9 cellular contexts compared by ENCODE assay signal in genomic region chr2:43609304-43609883, GRCh38. TPM values are rescaled to one million over a fixed set of nuclear protein-coding genes. Genes with fewer than 3 reads are reported as not detected.
DNase-seq lines count a peak whose midpoint lies in the region; ATAC-seq and TF ChIP-seq lines count a peak whose summit lies in the region.
"Had no signal": no experiment of that assay in that cellular context is flagged by ENCODE, and none has a peak within 500 bp of the region (broad histone marks: within the 10 kb centered on the region; RNA-seq: fewer than 3 reads in every experiment).

No MANE protein-coding gene starts in this region.

- DNase-seq in CD8-positive, alpha-beta T cell: peak in 3 of 7 experiments; percentile 5 to 40 (median 22)
- DNase-seq in NCI-H146 treated with DMSO at 0.1 percent for 48 hours (lab: John Stamatoyannopoulos, UW; ENCODE audit: unreplicated experiment): peak; percentile 36
- no peak for DNase-seq in esophagus squamous epithelium (lab: John Stamatoyannopoulos, UW)
- DNase-seq in naive thymus-derived CD4-positive, alpha-beta T cell: peak in 7 of 9 donors; percentile 25 to 43 (median 32)
- DNase-seq in activated CD8-positive, alpha-beta memory T cell treated with anti-CD3 and anti-CD28 coated beads, Interleukin-2, amount 50 U/mL, for 48 hours: no peak

- H3K4me1 Mint-ChIP-seq in CD8-positive, alpha-beta T cell (ENCODE audit: low read depth): peaks cover 4% of the 10 kb centered on the region
- H3K4me1 Mint-ChIP-seq in naive thymus-derived CD4-positive, alpha-beta T cell: peaks cover 3 to 17% (median 6%) of the 10 kb centered on the region in 7 donors

- TF ChIP-seq CTCF in CD8-positive, alpha-beta T cell (IDR thresholded peaks at IDR 0.05): peak; percentile 81
- TF ChIP-seq CTCF in VCaP (conservative IDR thresholded peaks at IDR 0.05): peak; percentile 85
- peak; percentile 39 to 70 (median 67) for TF ChIP-seq CTCF in esophagus squamous epithelium (IDR thresholded peaks at IDR 0.05)

- no peaks in the 10 kb centered on the region for H3K27me3 Mint-ChIP-seq in CD8-positive, alpha-beta T cell (ENCODE audit: low read depth)
- H3K27me3 Mint-ChIP-seq in naive thymus-derived CD4-positive, alpha-beta T cell: peaks cover 0 to 3% (median 0%) of the 10 kb centered on the region in 5 donors

- no peak overlapping the region for H3K27ac ChIP-seq in CD8-positive, alpha-beta T cell (ENCODE audit: low read depth, low read length)
- H3K27ac ChIP-seq in VCaP (peak overlapping the region; percentile 45), esophagus squamous epithelium (no peak overlapping the region)
- H3K27ac ChIP-seq in naive thymus-derived CD4-positive, alpha-beta T cell (ENCODE audit: low read depth, low read length): no peak overlapping the region
- H3K27ac ChIP-seq: SJSA1 had no signal

- no peaks in the 10 kb centered on the region for H3K4me1 ChIP-seq in CD8-positive, alpha-beta T cell (ENCODE audit: insufficient read depth, low read length)
- H3K4me1 ChIP-seq in esophagus squamous epithelium: peaks cover 0 to 11% (median 0%) of the 10 kb centered on the region in 3 donors
- H3K4me1 ChIP-seq in naive thymus-derived CD4-positive, alpha-beta T cell (ENCODE audit: control insufficient read depth in 2 of 2, insufficient read depth in 2 of 2, low read length in 2 of 2): no peaks in the 10 kb centered on the region
- H3K4me1 ChIP-seq: SJSA1 had no signal

- no peaks in the 10 kb centered on the region for H3K36me3 ChIP-seq in CD8-positive, alpha-beta T cell (ENCODE audit: insufficient read depth, low read length)
- no peaks in the 10 kb centered on the region for H3K36me3 ChIP-seq in esophagus squamous epithelium
- H3K36me3 ChIP-seq in naive thymus-derived CD4-positive, alpha-beta T cell (ENCODE audit: control insufficient read depth in 2 of 3, insufficient read depth in 3 of 3, low read length in 3 of 3): no peaks in the 10 kb centered on the region
- H3K36me3 ChIP-seq: SJSA1 had no signal

- H3K9me3 ChIP-seq in CD8-positive, alpha-beta T cell (ENCODE audit: low read length): no peaks in the 10 kb centered on the region
- H3K9me3 ChIP-seq in esophagus squamous epithelium: no peaks in the 10 kb centered on the region
- no peaks in the 10 kb centered on the region for H3K9me3 ChIP-seq in naive thymus-derived CD4-positive, alpha-beta T cell (ENCODE audit: control insufficient read depth in 2 of 3, low read length in 3 of 3)
- H3K9me3 ChIP-seq: SJSA1 had no signal

- POLR2A ChIA-PET in CD8-positive, alpha-beta T cell (lab: Charles Lee): no interaction called here
- POLR2A ChIA-PET in naive thymus-derived CD4-positive, alpha-beta T cell (lab: Charles Lee): interaction anchor here (0.7 to 0.8 kb wide), 2 partner anchors 10 to 12 kb away, joined by 3 read pairs; no protein-coding TSS in a partner anchor

- CTCF ChIA-PET in CD8-positive, alpha-beta T cell (lab: Charles Lee): interaction anchor here (0.6 to 2.7 kb wide), 10 partner anchors 10 to 780 kb away, joined by 3 to 21 read pairs (median 4); partner anchors contain the start of gene THADA
- CTCF ChIA-PET in naive thymus-derived CD4-positive, alpha-beta T cell (lab: Charles Lee): interaction anchor here (0.8 to 3.1 kb wide), 3 partner anchors 13 to 662 kb away, joined by 4 to 12 read pairs (median 5); partner anchors contain the start of gene THADA

- H3K4me3 Mint-ChIP-seq in CD8-positive, alpha-beta T cell: no peak overlapping the region
- H3K4me3 Mint-ChIP-seq in naive thymus-derived CD4-positive, alpha-beta T cell: no peak overlapping the region

- no peaks in the 10 kb centered on the region for H3K36me3 Mint-ChIP-seq in CD8-positive, alpha-beta T cell
- H3K36me3 Mint-ChIP-seq in naive thymus-derived CD4-positive, alpha-beta T cell: no peaks in the 10 kb centered on the region

- intact Hi-C loops in CD8-positive, alpha-beta T cell (cut with DNase I, micrococcal nuclease): loop anchor here (1.0 to 5.0 kb wide), 4 partner anchors 663 to 783 kb away; no protein-coding TSS in a partner anchor
- intact Hi-C loops in esophagus squamous epithelium (cut with DNase I): no loop called here
- intact Hi-C loops in naive thymus-derived CD4-positive, alpha-beta T cell (cut with micrococcal nuclease): loop anchor here (1.0 to 2.0 kb wide), 7 partner anchors 13 to 782 kb away; partner anchors contain the start of gene THADA (in 2 of the 2)

- 25% methylated on average over 4 of the region's 4 CpGs for WGBS in esophagus squamous epithelium, 2 donors

- no peak overlapping the region for H3K4me3 ChIP-seq in CD8-positive, alpha-beta T cell (ENCODE audit: low read depth, low read length)
- H3K4me3 ChIP-seq in esophagus squamous epithelium: no peak overlapping the region
- H3K4me3 ChIP-seq in naive thymus-derived CD4-positive, alpha-beta T cell (ENCODE audit: low read length): no peak overlapping the region
- H3K4me3 ChIP-seq: SJSA1 had no signal

- peak; percentile 48 for ATAC-seq in CD8-positive, alpha-beta T cell
- ATAC-seq in GM18867 (IDR thresholded peaks at IDR 0.05; ENCODE audit: unreplicated experiment): peak; percentile 56
- peak; percentile 70 for ATAC-seq in naive thymus-derived CD4-positive, alpha-beta T cell
- no peak for ATAC-seq in GM19328 (IDR thresholded peaks at IDR 0.05; ENCODE audit: unreplicated experiment)

- H3K9me3 Mint-ChIP-seq in CD8-positive, alpha-beta T cell: no peaks in the 10 kb centered on the region
- peaks cover 0 to 1% (median 0%) of the 10 kb centered on the region in 11 donors for H3K9me3 Mint-ChIP-seq in naive thymus-derived CD4-positive, alpha-beta T cell

- no peak overlapping the region for H3K27ac Mint-ChIP-seq in CD8-positive, alpha-beta T cell
- H3K27ac Mint-ChIP-seq in naive thymus-derived CD4-positive, alpha-beta T cell: peak overlapping the region in 1 of 9 donors; percentile 10

- no peaks in the 10 kb centered on the region for H3K27me3 ChIP-seq in CD8-positive, alpha-beta T cell (ENCODE audit: insufficient read depth, low read length)
- H3K27me3 ChIP-seq in esophagus squamous epithelium: no peaks in the 10 kb centered on the region
- H3K27me3 ChIP-seq in naive thymus-derived CD4-positive, alpha-beta T cell (ENCODE audit: control insufficient read depth in 2 of 2, insufficient read depth in 2 of 2, low read length in 2 of 2): no peaks in the 10 kb centered on the region
- H3K27me3 ChIP-seq: SJSA1 had no signal

- TF ChIP-seq POLR2A in esophagus squamous epithelium (IDR thresholded peaks at IDR 0.05): no peak

RNA-seq across cellular contexts. Expression of gene THADA, which starts 13.6 kb away (rescaled TPM):
- total RNA-seq in CD8-positive, alpha-beta T cell: 10 to 100 TPM; 28.5 to 28.6 TPM
- 10 to 100 TPM; 14.0 to 32.2 (median 21.0) TPM for total RNA-seq in esophagus squamous epithelium
- 10 to 100 TPM; 34.1 to 43.0 (median 41.0) TPM for total RNA-seq in naive thymus-derived CD4-positive, alpha-beta T cell
- polyA plus RNA-seq in naive thymus-derived CD4-positive, alpha-beta T cell: 10 to 100 TPM; 11.7 to 22.2 TPM

RNA-seq across cellular contexts. Expression of gene PLEKHH2, which starts 27.7 kb away (rescaled TPM):
- total RNA-seq in CD8-positive, alpha-beta T cell: 1 to 10 TPM; 1.5 to 1.7 TPM
- total RNA-seq in esophagus squamous epithelium: 10 to 100 TPM in 2 of 4 donors, 1 to 10 TPM in 2; 1.7 to 25.7 (median 8.3) TPM
- total RNA-seq in naive thymus-derived CD4-positive, alpha-beta T cell: 1 to 10 TPM in 4 of 5 experiments, under 1 TPM in 1; 0.02 to 2.8 (median 2.0) TPM
- under 1 TPM in 1 of 2 donors, not detected in 1; 0.33 TPM for polyA plus RNA-seq in naive thymus-derived CD4-positive, alpha-beta T cell

Comparison
In these comparisons a context has a peak if more than half of its experiments do, and no peak if none do; other contexts are left out.
1. DNase-seq: peak in NCI-H146 treated with DMSO at 0.1 percent for 48 hours (single experiment) and naive thymus-derived CD4-positive, alpha-beta T cell (7 of 9); none in esophagus squamous epithelium (single experiment) and activated CD8-positive, alpha-beta memory T cell treated with anti-CD3 and anti-CD28 coated beads, Interleukin-2, amount 50 U/mL, for 48 hours (single experiment).
2. Peak in every context shown above with its lines, with median percentiles within 50 percentile points of each other: CTCF ChIP-seq.